1 cellular context compared by ENCODE assay signal in genomic region chr19:51676566-51677083, GRCh38.
TF ChIP-seq lines count a peak whose summit lies in the region.

No MANE protein-coding gene starts in this region.

TF ChIP-seq in HCT116, 20 proteins besides CTCF, POLR2A, EP300 and RAD21:
- TF ChIP-seq ATF3 (IDR thresholded peaks at IDR 0.05) (no peak), EZH2phosphoT487 (IDR thresholded peaks at IDR 0.05; ENCODE audit: borderline replicate concordance) (no peak), ZFX (IDR thresholded peaks at IDR 0.05) (no peak), CEBPB (IDR thresholded peaks at IDR 0.05; ENCODE audit: low read depth) (no peak), EGR1 (IDR thresholded peaks at IDR 0.05; ENCODE audit: low read depth) (no peak), ELF1 (IDR thresholded peaks at IDR 0.05; ENCODE audit: borderline replicate concordance, low read depth) (no peak), SP1 (IDR thresholded peaks at IDR 0.05; ENCODE audit: low read depth) (no peak; the same call in 1 of the 2 replicates), ZNF274 (IDR thresholded peaks at IDR 0.05; ENCODE audit: low read depth, low read length) (no peak), MAX (IDR thresholded peaks at IDR 0.05) (no peak), CBX3 (IDR thresholded peaks at IDR 0.05; ENCODE audit: low read depth) (no peak)
